ENCODE assay signal across 9 cellular contexts in the genomic region with DNA sequence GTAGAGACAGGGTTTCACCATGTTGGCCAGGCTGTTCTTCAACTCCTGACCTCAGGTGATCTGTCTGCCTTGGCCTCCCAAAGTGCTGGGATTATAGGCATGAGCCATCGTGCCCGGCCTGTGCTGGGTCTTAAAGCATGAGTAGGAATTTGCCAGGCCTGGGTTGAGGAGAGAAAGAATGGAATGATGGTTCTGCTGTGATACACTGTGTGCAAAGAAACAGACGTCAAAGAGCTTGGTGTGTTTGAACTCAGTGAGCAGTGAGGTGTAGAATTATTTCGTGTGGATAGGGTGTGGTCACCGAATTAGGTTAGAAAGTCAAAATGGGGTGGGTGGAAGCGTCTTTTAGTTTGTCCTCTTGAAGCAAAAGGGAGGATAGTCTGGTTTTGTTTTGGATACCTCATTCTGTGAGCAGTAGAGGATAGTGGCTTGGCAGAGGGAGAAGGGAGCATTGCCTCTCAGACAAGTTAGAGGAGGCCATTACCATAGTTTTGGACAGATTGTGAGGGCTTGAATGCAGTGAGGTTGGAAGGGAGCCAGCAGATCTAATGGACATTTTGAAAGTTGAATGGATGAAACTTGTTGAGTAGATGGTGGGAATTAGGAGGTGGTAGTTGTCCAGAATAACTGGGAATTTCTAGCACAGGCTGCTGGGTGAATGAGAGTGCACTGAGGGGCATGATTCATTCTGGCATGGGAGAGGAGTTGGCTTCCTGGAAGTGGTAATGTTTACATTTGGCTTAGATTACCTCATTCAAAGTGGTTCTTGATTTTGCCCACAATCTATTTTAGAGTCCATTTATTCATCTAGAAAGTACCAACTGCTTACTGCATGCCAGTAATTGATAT. TPM values are rescaled to one million over a fixed set of nuclear protein-coding genes. Genes with fewer than 3 reads are reported as not detected.
A peak's percentile ranks its signal among the peaks of the same experiment; 100 is the strongest.
DNase-seq lines count a peak whose midpoint lies in the region; ATAC-seq, FAIRE-seq and TF ChIP-seq lines count a peak whose summit lies in the region.
"Had no signal": no experiment of that assay in that cellular context is flagged by ENCODE, and none has a peak within 500 bp of the region (broad histone marks: within the 10 kb centered on the region; RNA-seq: fewer than 3 reads in every experiment).

No MANE protein-coding gene starts in this region.

- H3K4me3 ChIP-seq in A549 (no peak overlapping the region), SK-N-SH (ENCODE audit: low read depth in 2 of 2, low read length in 1 of 2) (no peak overlapping the region), coronary artery (no peak overlapping the region)

- POLR2A ChIA-PET in A549 (lab: Yijun Ruan, JAX) (no interaction called here), SK-N-SH (lab: Yijun Ruan, JAX) (no interaction called here)

- TF ChIP-seq CTCF in A549 (IDR thresholded peaks at IDR 0.05) (no peak), SK-N-SH (IDR thresholded peaks at IDR 0.05) (no peak), coronary artery (IDR thresholded peaks at IDR 0.05) (no peak), nephron progenitor cell (IDR thresholded peaks at IDR 0.05) (no peak)

- TF ChIP-seq RAD21 in A549 (conservative IDR thresholded peaks at IDR 0.05 in 1 of 2, IDR thresholded peaks at IDR 0.05 in 1 of 2) (no peak), SK-N-SH (IDR thresholded peaks at IDR 0.05; ENCODE audit: low read length) (no peak)

- ATAC-seq in A549 = peak; percentile 88 to 89
- peak; percentile 35 for ATAC-seq in GM18867 (IDR thresholded peaks at IDR 0.05; ENCODE audit: unreplicated experiment)
- ATAC-seq in HG03280 (IDR thresholded peaks at IDR 0.05; ENCODE audit: unreplicated experiment) = peak; percentile 38
- no peak for ATAC-seq in GM21526 (IDR thresholded peaks at IDR 0.05; ENCODE audit: low FRiP score, unreplicated experiment)

- H3K4me2 ChIP-seq in A549 (peak overlapping the region; percentile 50), SK-N-SH (peak overlapping the region; percentile 48; the same call in 1 of the 2 replicates)

- no peaks in the 10 kb centered on the region for H3K27me3 ChIP-seq in SK-N-SH (ENCODE audit: insufficient read depth)

- H3K4me3 Mint-ChIP-seq in nephron progenitor cell = peak overlapping the region; percentile 0

- FAIRE-seq in A549 (lab: Jason Lieb, UNC) = no peak
- FAIRE-seq: frontal cortex had no signal

- no peaks in the 10 kb centered on the region for H3K36me3 ChIP-seq in SK-N-SH (replicated peaks in 1 of 2; ENCODE audit: control insufficient read depth in 1 of 2, insufficient read depth in 2 of 2, low read length in 1 of 2)

- TF ChIP-seq POLR2A in A549 (IDR thresholded peaks at IDR 0.05; ENCODE audit: low read length) = no peak

- no peak overlapping the region for H2AFZ ChIP-seq in SK-N-SH (ENCODE audit: low read depth)

- H3K36me3 Mint-ChIP-seq in nephron progenitor cell (ENCODE audit: low read depth) = peaks cover 39% of the 10 kb centered on the region

- no peaks in the 10 kb centered on the region for H3K27me3 Mint-ChIP-seq in nephron progenitor cell (ENCODE audit: low read depth, poor library complexity)

- H3K9me2 ChIP-seq in SK-N-SH = no peaks in the 10 kb centered on the region

- peaks cover under 1% of the 10 kb centered on the region; the same call in 1 of the 2 replicates for H4K20me1 ChIP-seq in SK-N-SH (ENCODE audit: insufficient read depth)

- peaks cover 94% of the 10 kb centered on the region for H3K79me2 ChIP-seq in SK-N-SH (ENCODE audit: insufficient read depth)

- TF ChIP-seq EP300 in A549 (IDR thresholded peaks at IDR 0.05) (no peak), SK-N-SH (IDR thresholded peaks at IDR 0.05; ENCODE audit: borderline replicate concordance in 1 of 2, low read depth in 1 of 2, low read length in 1 of 2) (peak; percentile 10 to 50; a peak in 1 of 4 replicates)

- peak overlapping the region; percentile 62 for H3K27ac Mint-ChIP-seq in nephron progenitor cell

- peak overlapping the region; percentile 52 to 77 for H3K27ac ChIP-seq in A549
- H3K27ac ChIP-seq in SK-N-SH (ENCODE audit: low read depth in 2 of 2, low read length in 1 of 2) = peak overlapping the region in 1 of 2 experiments; percentile 93; a peak in 2 of 4 replicates
- H3K27ac ChIP-seq in coronary artery = peak overlapping the region; percentile 25 to 57

- peaks cover 28% of the 10 kb centered on the region for H3K9me3 Mint-ChIP-seq in nephron progenitor cell

- DNase-seq in A549 (ENCODE audit: low read depth in 1 of 2, low spot score in 1 of 2) (peak; percentile 75 to 84), SK-N-SH (no peak), coronary artery (ENCODE audit: low spot score) (no peak), nephron progenitor cell (no peak), epidermal melanocyte (ENCODE audit: insufficient read length, low spot score) (no peak)

- H3K4me1 ChIP-seq in A549 (peaks cover 68% of the 10 kb centered on the region), SK-N-SH (ENCODE audit: control insufficient read depth in 1 of 2, insufficient read depth in 2 of 2, low read depth in 1 of 2, low read length in 1 of 2) (peaks cover 3 to 41% of the 10 kb centered on the region in 2 experiments)

- H3F3A ChIP-seq in SK-N-SH (replicated peaks; ENCODE audit: insufficient read depth) = peaks cover 28% of the 10 kb centered on the region

- H3K4me1 Mint-ChIP-seq in nephron progenitor cell = peaks cover 72% of the 10 kb centered on the region

- peak overlapping the region; percentile 16; the same call in 1 of the 2 replicates for H3K9ac ChIP-seq in SK-N-SH

- WGBS in A549 (ENCODE audit: missing lambda C conversion rate) = 82% methylated on average over 6 of the region's 6 CpGs
- WGBS in SK-N-SH (ENCODE audit: low lambda C conversion rate) = 89% methylated on average over 6 of the region's 6 CpGs

- no peaks in the 10 kb centered on the region for H3K9me3 ChIP-seq in A549
- H3K9me3 ChIP-seq in SK-N-SH = no peaks in the 10 kb centered on the region

- CTCF ChIA-PET in A549 (lab: Yijun Ruan, JAX) (interaction anchor here (0.7 to 15.1 kb wide), 5 partner anchors 46 to 173 kb away, joined by 3 to 247 read pairs (median 4); no protein-coding TSS in a partner anchor), SK-N-SH (lab: Yijun Ruan, JAX) (no interaction called here)

TF ChIP-seq in A549, 52 proteins besides CTCF, POLR2A, EP300 and RAD21 (continues in another document):
- TF ChIP-seq SREBF2 (IDR thresholded peaks at IDR 0.05) (no peak), CHD2 (IDR thresholded peaks at IDR 0.05; ENCODE audit: low read length, partially characterized antibody) (no peak), CBX2 (IDR thresholded peaks at IDR 0.05; ENCODE audit: borderline replicate concordance, low read depth) (no peak), CEBPB (IDR thresholded peaks at IDR 0.05) (peak in 1 of 2 experiments; percentile 28; a peak in 1 of 4 replicates), FOXS1 (CRISPR knock-in tag; IDR thresholded peaks at IDR 0.05) (peak; percentile 44; the same call in 1 of the 2 replicates), CHD4 (IDR thresholded peaks at IDR 0.05; ENCODE audit: borderline replicate concordance) (no peak), JUN (IDR thresholded peaks at IDR 0.05) (0 out of 5 replicates have a peak, but pooled peaks of 1 of the 2 experiments have one; percentile 5), EHF (CRISPR knock-in tag; IDR thresholded peaks at IDR 0.05) (no peak), MAZ (IDR thresholded peaks at IDR 0.05; ENCODE audit: borderline replicate concordance, low read depth, low read length) (no peak), CBX8 (IDR thresholded peaks at IDR 0.05) (no peak), MYC (IDR thresholded peaks at IDR 0.05; ENCODE audit: borderline replicate concordance, low read length) (no peak)
- TF ChIP-seq, protein P1, sequence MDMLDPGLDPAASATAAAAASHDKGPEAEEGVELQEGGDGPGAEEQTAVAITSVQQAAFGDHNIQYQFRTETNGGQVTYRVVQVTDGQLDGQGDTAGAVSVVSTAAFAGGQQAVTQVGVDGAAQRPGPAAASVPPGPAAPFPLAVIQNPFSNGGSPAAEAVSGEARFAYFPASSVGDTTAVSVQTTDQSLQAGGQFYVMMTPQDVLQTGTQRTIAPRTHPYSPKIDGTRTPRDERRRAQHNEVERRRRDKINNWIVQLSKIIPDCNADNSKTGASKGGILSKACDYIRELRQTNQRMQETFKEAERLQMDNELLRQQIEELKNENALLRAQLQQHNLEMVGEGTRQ (IDR thresholded peaks at IDR 0.05) = no peak

TF ChIP-seq in SK-N-SH, 30 proteins besides CTCF, POLR2A, EP300 and RAD21 (continues in another document):
- 0 out of 2 replicates have a peak, but pooled peaks have one; percentile 19 for TF ChIP-seq TAF1 (IDR thresholded peaks at IDR 0.05; ENCODE audit: borderline replicate concordance, low read depth, low read length)
- peak; percentile 82 for TF ChIP-seq FOSL2 (IDR thresholded peaks at IDR 0.05; ENCODE audit: borderline replicate concordance, low read depth)
- 0 out of 2 replicates have a peak, but pooled peaks have one; percentile 16 for TF ChIP-seq ELF1 (IDR thresholded peaks at IDR 0.05)
- TF ChIP-seq GATA2 (CRISPR knock-in tag; IDR thresholded peaks at IDR 0.05) = no peak
- TF ChIP-seq RXRA (IDR thresholded peaks at IDR 0.05; ENCODE audit: borderline replicate concordance, low read depth) = peak; percentile 68
- TF ChIP-seq GABPA (IDR thresholded peaks at IDR 0.05; ENCODE audit: low read depth) = peak; percentile 44; the same call in 1 of the 2 replicates
- peak; percentile 31; the same call in 1 of the 2 replicates for TF ChIP-seq MAX (IDR thresholded peaks at IDR 0.05; ENCODE audit: low read depth)
- TF ChIP-seq NRF1 (IDR thresholded peaks at IDR 0.05; ENCODE audit: low read depth, low read length) = no peak
- peak; percentile 64 for TF ChIP-seq TCF12 (IDR thresholded peaks at IDR 0.05)
- TF ChIP-seq MEF2A (IDR thresholded peaks at IDR 0.05; ENCODE audit: borderline replicate concordance, low read depth) = 0 out of 2 replicates have a peak, but pooled peaks have one; percentile 56
- 0 out of 2 replicates have a peak, but pooled peaks have one; percentile 29 for TF ChIP-seq FOXM1 (IDR thresholded peaks at IDR 0.05; ENCODE audit: low read depth)

RNA-seq across cellular contexts. Expression of gene AKAP13, which starts 27.2 kb away (rescaled TPM):
- polyA plus RNA-seq in A549 (2011; rRNA removed) = 28.8 and 59.7 TPM in 2 replicates
- polyA plus RNA-seq in A549 (2012; cell fraction: cytosol; rRNA removed) = 11.0 and 12.3 TPM in 2 replicates
- 75.3 and 75.7 TPM in 2 replicates for polyA plus RNA-seq in A549 (2012; cell fraction: nucleus; rRNA removed)
- polyA plus RNA-seq in A549 (2017; fragmentation: RNase III; extraction: RNeasy Plus Mini Kit Qiagen cat#74134 plus additional on column Dnase treatment) = 19.9 to 21.5 TPM (median 20.4 TPM) in 3 replicates
- polyA minus RNA-seq in A549 (2011; rRNA and poly(A)+ RNA removed) = 168 and 171 TPM in 2 replicates
- 6.7 and 8.4 TPM in 2 replicates for polyA plus RNA-seq in SK-N-SH (2012; rRNA removed)
- 4.2 and 4.7 TPM in 2 replicates for polyA plus RNA-seq in SK-N-SH (2012; cell fraction: cytosol; rRNA removed)
- polyA plus RNA-seq in SK-N-SH (2012; cell fraction: nucleus; rRNA removed) = 33.8 and 50.9 TPM in 2 replicates

Comparison
In these comparisons a context has a peak if more than half of its experiments do, and no peak if none do; other contexts are left out.
1. DNase-seq: peak in A549 (2 of 2); none in SK-N-SH (single experiment), coronary artery (single experiment), nephron progenitor cell (single experiment) and epidermal melanocyte (single experiment).
2. Of the 12 proteins assayed by ChIP-seq in both A549 and SK-N-SH: peak only in A549: none; only in SK-N-SH: EP300 and PBX3; in both: FOSL2 and MAX; in neither: 8.